Comparison of ENCODE assay signal across 8 cellular contexts in the genomic region with DNA sequence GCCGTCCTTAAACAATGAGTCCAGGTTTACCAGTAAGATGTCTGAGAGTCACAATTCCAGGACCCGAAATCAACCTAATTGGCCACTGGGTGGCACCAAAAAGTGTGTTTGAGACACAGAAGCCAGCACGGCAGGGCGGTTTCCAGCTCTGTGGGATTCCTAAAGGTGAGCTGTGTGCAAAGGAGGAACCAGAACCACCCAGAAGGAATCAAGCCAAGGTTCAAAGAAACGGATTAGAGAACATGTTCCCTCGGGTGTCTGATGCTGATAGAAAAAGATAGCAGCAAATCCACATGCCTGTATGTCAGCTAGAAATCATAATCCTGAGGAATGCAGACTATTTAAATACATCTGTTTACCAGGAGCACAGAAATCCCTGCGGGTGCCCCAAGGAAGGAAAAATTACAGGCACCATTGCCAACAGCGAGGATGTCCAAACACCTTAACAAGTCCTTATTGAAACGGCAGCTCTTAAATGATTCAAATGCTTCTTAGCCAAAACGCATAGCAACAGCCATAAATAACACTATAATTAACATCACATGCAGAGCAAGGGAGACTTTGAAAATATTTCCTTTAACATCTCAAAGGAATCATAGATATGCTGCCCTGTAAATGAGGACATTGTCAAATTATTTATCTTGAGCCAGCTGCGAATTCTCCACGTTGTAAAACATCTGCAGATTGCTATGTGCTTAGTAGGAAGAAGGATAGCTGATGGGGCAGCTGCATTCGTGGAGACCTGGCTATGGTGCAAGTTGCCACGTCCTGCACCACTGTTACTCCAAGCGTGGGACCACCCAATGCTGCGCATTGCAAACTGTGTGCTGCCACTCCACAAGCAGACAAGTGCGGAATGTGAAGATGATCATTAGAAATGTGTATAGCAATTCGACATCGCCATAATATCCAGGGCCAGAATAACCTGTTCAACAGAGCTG.
DNase-seq lines count a peak whose midpoint lies in the region; ATAC-seq and TF ChIP-seq lines count a peak whose summit lies in the region.

No MANE protein-coding gene starts in this region.

- peak; percentile 71 for ATAC-seq in GM18909 (IDR thresholded peaks at IDR 0.05; ENCODE audit: poor library complexity, unreplicated experiment)
- peak; percentile 83 for ATAC-seq in HG03565 (IDR thresholded peaks at IDR 0.05; ENCODE audit: unreplicated experiment)
- peak; percentile 55 for ATAC-seq in activated CD8-positive, alpha-beta memory T cell treated with anti-CD3 and anti-CD28 coated beads, Interleukin-2, amount 10 ng/mL, durations not matched to agents 7 days and 5 days
- peak; percentile 59 to 84 for ATAC-seq in naive B cell (ENCODE audit: low read depth in 2 of 2)

- intact Hi-C loops in esophagus muscularis mucosa (cut with DNase I) = loop anchor here (2.0 to 10.0 kb wide), 3 partner anchors 232 to 1008 kb away; no protein-coding TSS in a partner anchor

- no peaks in the 10 kb centered on the region for H3K9me3 ChIP-seq in esophagus muscularis mucosa

- no peak overlapping the region for H3K4me3 Mint-ChIP-seq in activated CD8-positive, alpha-beta memory T cell treated with anti-CD3 and anti-CD28 coated beads, Interleukin-2, amount 10 ng/mL, durations not matched to agents 7 days and 5 days
- no peak overlapping the region for H3K4me3 Mint-ChIP-seq in naive B cell

- no peaks in the 10 kb centered on the region for H3K36me3 Mint-ChIP-seq in activated CD8-positive, alpha-beta memory T cell treated with anti-CD3 and anti-CD28 coated beads, Interleukin-2, amount 10 ng/mL, durations not matched to agents 7 days and 5 days
- peaks cover 0 to under 1% of the 10 kb centered on the region in 2 donors for H3K36me3 Mint-ChIP-seq in naive B cell

- no peak for TF ChIP-seq EP300 in esophagus muscularis mucosa (IDR thresholded peaks at IDR 0.05)

- no peak for TF ChIP-seq POLR2A in esophagus muscularis mucosa (IDR thresholded peaks at IDR 0.05; ENCODE audit: low read depth)

- 34% methylated on average over 19 of the region's 19 CpGs for WGBS in esophagus muscularis mucosa

- H3K27me3 ChIP-seq in esophagus muscularis mucosa = no peaks in the 10 kb centered on the region

- H3K9me3 Mint-ChIP-seq in activated CD8-positive, alpha-beta memory T cell treated with anti-CD3 and anti-CD28 coated beads, Interleukin-2, amount 10 ng/mL, durations not matched to agents 7 days and 5 days (ENCODE audit: low read depth) = no peaks in the 10 kb centered on the region
- no peaks in the 10 kb centered on the region for H3K9me3 Mint-ChIP-seq in naive B cell

- H3K4me1 ChIP-seq in esophagus muscularis mucosa = peaks cover 0 to 17% (median 15%) of the 10 kb centered on the region in 4 donors

- CTCF ChIA-PET in activated CD8-positive, alpha-beta memory T cell treated with anti-CD3 and anti-CD28 coated beads, Interleukin-2, amount 10 ng/mL, durations not matched to agents 7 days and 5 days (lab: Charles Lee) = interaction anchor here (1.0 to 4.1 kb wide), 6 partner anchors 231 to 566 kb away, joined by 3 to 28 read pairs (median 5); no protein-coding TSS in a partner anchor

- no peak overlapping the region for H3K27ac Mint-ChIP-seq in activated CD8-positive, alpha-beta memory T cell treated with anti-CD3 and anti-CD28 coated beads, Interleukin-2, amount 10 ng/mL, durations not matched to agents 7 days and 5 days
- peak overlapping the region in 1 of 6 donors; percentile 79 for H3K27ac Mint-ChIP-seq in naive B cell

- H3K27ac ChIP-seq in esophagus muscularis mucosa (replicated peaks in 1 of 4) (peak overlapping the region in 1 of 4 donors; percentile 52), substantia nigra (ENCODE audit: low read depth, low read length, poor library complexity, severe bottlenecking) (no peak overlapping the region)

- H3K4me1 Mint-ChIP-seq in activated CD8-positive, alpha-beta memory T cell treated with anti-CD3 and anti-CD28 coated beads, Interleukin-2, amount 10 ng/mL, durations not matched to agents 7 days and 5 days = no peaks in the 10 kb centered on the region
- H3K4me1 Mint-ChIP-seq in naive B cell = peaks cover 4 to 23% (median 13%) of the 10 kb centered on the region in 3 donors

- H3K4me3 ChIP-seq in esophagus muscularis mucosa = no peak overlapping the region

- TF ChIP-seq CTCF in esophagus muscularis mucosa (IDR thresholded peaks at IDR 0.05) = peak; percentile 55 to 66 (median 57)

- H3K36me3 ChIP-seq in esophagus muscularis mucosa = no peaks in the 10 kb centered on the region

- DNase-seq in AG20443 (ENCODE audit: low spot score) (peak; percentile 84), NCI-H774 (lab: John Stamatoyannopoulos, UW) (peak; percentile 62), esophagus muscularis mucosa (ENCODE audit: extremely low spot score) (peak; percentile 91), naive B cell (peak; percentile 58), substantia nigra (lab: John Stamatoyannopoulos, UW) (peak in 42 of 49 donors; percentile 2 to 82 (median 54))
- peak; percentile 62 for DNase-seq in activated CD8-positive, alpha-beta memory T cell treated with anti-CD3 and anti-CD28 coated beads, Interleukin-2, amount 10 ng/mL, durations not matched to agents 7 days and 5 days

- H3K27me3 Mint-ChIP-seq in activated CD8-positive, alpha-beta memory T cell treated with anti-CD3 and anti-CD28 coated beads, Interleukin-2, amount 10 ng/mL, durations not matched to agents 7 days and 5 days = peaks cover 18% of the 10 kb centered on the region
- H3K27me3 Mint-ChIP-seq in naive B cell = peaks cover 4 to 10% (median 10%) of the 10 kb centered on the region in 3 donors
